17 cellular contexts compared by ENCODE assay signal in genomic region chr12:68348419-68348818, GRCh38. TPM values are rescaled to one million over a fixed set of nuclear protein-coding genes. Genes with fewer than 3 reads are reported as not detected.
DNase-seq lines count a peak whose midpoint lies in the region; ATAC-seq, FAIRE-seq and TF ChIP-seq lines count a peak whose summit lies in the region.
"Had no signal": no experiment of that assay in that cellular context is flagged by ENCODE, and none has a peak within 500 bp of the region (broad histone marks: within the 10 kb centered on the region; RNA-seq: fewer than 3 reads in every experiment).

No MANE protein-coding gene starts in this region.

- peaks cover 0 to 4% (median 3%) of the 10 kb centered on the region in 3 donors for H3K36me3 Mint-ChIP-seq in immature natural killer cell

- H2BK20ac ChIP-seq in H1 (ENCODE audit: low read length), result no peak overlapping the region

- no peak overlapping the region for H3K27ac Mint-ChIP-seq in immature natural killer cell
- H3K27ac Mint-ChIP-seq: B cell; CD4-positive, alpha-beta T cell; HFFc6 had no signal

- no peak overlapping the region for H3K56ac ChIP-seq in H1 (replicated peaks; ENCODE audit: insufficient read length, low read depth, low read length)

- H4K8ac ChIP-seq in H1 (ENCODE audit: extremely low read depth, insufficient read depth, low read length), result no peak overlapping the region

- H3K79me2 ChIP-seq in H1 (ENCODE audit: control insufficient read depth in 1 of 2, insufficient read depth in 2 of 2, low read length in 2 of 2), result no peaks in the 10 kb centered on the region

- no peak overlapping the region for H2AK5ac ChIP-seq in H1 (ENCODE audit: low read depth, low read length)

- no peak overlapping the region for H2BK12ac ChIP-seq in H1 (ENCODE audit: low read depth, low read length)

- no peaks in the 10 kb centered on the region for H3K23me2 ChIP-seq in H1 (ENCODE audit: low read depth, low read length)

- no peaks in the 10 kb centered on the region for H3K79me1 ChIP-seq in H1 (ENCODE audit: low read depth, low read length)

- no peak overlapping the region for H4K5ac ChIP-seq in H1 (ENCODE audit: insufficient read length, low read depth, low read length)

- TF ChIP-seq CTCF in H1 (IDR thresholded peaks at IDR 0.05; ENCODE audit: control extremely low read depth in 1 of 3, insufficient read depth in 1 of 3, low read depth in 1 of 3, low read length in 3 of 3), result no peak

- H3K4ac ChIP-seq in H1 (replicated peaks; ENCODE audit: insufficient read length, low read depth, low read length), result no peak overlapping the region

- H3K9ac ChIP-seq in H1 (replicated peaks in 1 of 4; ENCODE audit: extremely low read depth in 1 of 4, low read depth in 3 of 4, low read length in 3 of 4), result no peak overlapping the region
- H3K9ac ChIP-seq in rectal smooth muscle tissue (ENCODE audit: low read length), result no peak overlapping the region

- no peak overlapping the region for H2BK120ac ChIP-seq in H1 (replicated peaks; ENCODE audit: low read depth, low read length)

- no peak overlapping the region for H3K14ac ChIP-seq in H1 (ENCODE audit: insufficient read length)

- H3K36me3 ChIP-seq in H1 (ENCODE audit: control insufficient read depth in 2 of 4, insufficient read depth in 4 of 4, low read length in 3 of 4), result no peaks in the 10 kb centered on the region
- no peaks in the 10 kb centered on the region for H3K36me3 ChIP-seq in rectal smooth muscle tissue (ENCODE audit: control insufficient read depth, insufficient read depth, low read length)

- DNase-seq in left cardiac atrium (no peak), Right ventricle myocardium inferior (ENCODE audit: missing footprints) (no peak), H1 (ENCODE audit: low read depth in 1 of 2, low spot score in 2 of 2) (no peak), immature natural killer cell (no peak), epidermal melanocyte (ENCODE audit: insufficient read length, low spot score) (no peak)
- no peak for DNase-seq in activated CD4-positive, alpha-beta T cell treated with anti-CD3 and anti-CD28 coated beads, Interleukin-2, amount 50 U/mL, for 48 hours
- DNase-seq: C1 segment of cervical spinal cord; CD4-positive, alpha-beta T cell; DMS79; GOT3; HCEC 1CT; HFFc6 had no signal

- H3K4me3 ChIP-seq in H1 (ENCODE audit: extremely low read depth in 1 of 4, insufficient read depth in 2 of 4, low read depth in 3 of 4, low read length in 4 of 4) (no peak overlapping the region), rectal smooth muscle tissue (ENCODE audit: low read length) (no peak overlapping the region)
- H3K4me3 ChIP-seq: GM12878 had no signal

- H3K27ac ChIP-seq in H1 (ENCODE audit: low read depth, low read length) (no peak overlapping the region), rectal smooth muscle tissue (ENCODE audit: low read depth, low read length) (peak overlapping the region; percentile 44)

- H3K4me3 Mint-ChIP-seq in immature natural killer cell, result no peak overlapping the region
- H3K4me3 Mint-ChIP-seq: B cell; CD4-positive, alpha-beta T cell; HFFc6 had no signal

- WGBS in H1 (ENCODE audit: extremely low coverage in 1 of 2, insufficient coverage in 1 of 2, insufficient read length in 1 of 2, insufficient replicate concordance in 2 of 2, low coverage in 1 of 2, low lambda C conversion rate in 2 of 2, missing lambda C conversion rate in 1 of 2), 2 experiments, result 90% methylated on average over 5 of the region's 5 CpGs; no CpG with 5 or more reads in 1 of the 2 experiments

- CTCF ChIA-PET in H1 (lab: Charles Lee; ENCODE audit: partially characterized antibody), result interaction anchor here (0.8 to 2.5 kb wide), 4 partner anchors 11 to 126 kb away, joined by 3 to 9 read pairs (median 4); no protein-coding TSS in a partner anchor

- peaks cover 10 to 18% of the 10 kb centered on the region in 2 donors for H3K4me1 Mint-ChIP-seq in immature natural killer cell

- H3K23ac ChIP-seq in H1 (ENCODE audit: insufficient read length), result no peak overlapping the region

- no peak for TF ChIP-seq EP300 in H1 (IDR thresholded peaks at IDR 0.05; ENCODE audit: borderline replicate concordance in 1 of 2, low read depth in 2 of 2, low read length in 2 of 2)

- H3K18ac ChIP-seq in H1 (ENCODE audit: extremely low read depth, low read length), result no peak overlapping the region

- peaks cover 0 to 1% (median 0%) of the 10 kb centered on the region in 3 donors for H3K27me3 Mint-ChIP-seq in immature natural killer cell (ENCODE audit: low read depth in 3 of 3)
- H3K27me3 Mint-ChIP-seq: CD4-positive, alpha-beta T cell had no signal

- TF ChIP-seq RAD21 in H1 (IDR thresholded peaks at IDR 0.05 in 1 of 2, conservative IDR thresholded peaks at IDR 0.05 in 1 of 2; ENCODE audit: low read depth in 2 of 2, low read length in 2 of 2), result no peak

- no peaks in the 10 kb centered on the region for H4K20me1 ChIP-seq in H1 (replicated peaks in 1 of 2; ENCODE audit: control insufficient read depth in 1 of 2, insufficient read depth in 2 of 2, low read length in 2 of 2)

- POLR2A ChIA-PET in H1 (lab: Charles Lee; ENCODE audit: partially characterized antibody), result interaction anchor here (1.7 kb wide), 1 partner anchor 16 kb away, joined by 4 read pairs; the partner anchor contains the start of gene MDM1

- H3K4me2 ChIP-seq in H1 (ENCODE audit: insufficient read depth in 1 of 2, low read depth in 2 of 2, low read length in 2 of 2), result no peak overlapping the region

- no peaks in the 10 kb centered on the region for H3K9me3 ChIP-seq in H1 (ENCODE audit: insufficient read depth in 2 of 2, low read depth in 1 of 2, low read length in 1 of 2)

- no peak for FAIRE-seq in H1 (lab: Jason Lieb, UNC)
- FAIRE-seq: A204.1, GM12878, GM18507 had no signal

- H3K9me3 Mint-ChIP-seq in immature natural killer cell, result no peaks in the 10 kb centered on the region
- H3K9me3 Mint-ChIP-seq: CD4-positive, alpha-beta T cell; HFFc6 had no signal

- ATAC-seq in left cardiac atrium, result peak; percentile 38 to 82
- no peak for ATAC-seq in Right ventricle myocardium inferior
- ATAC-seq: GM12878 had no signal

- H2BK15ac ChIP-seq in H1 (ENCODE audit: low read length), result no peak overlapping the region

- TF ChIP-seq POLR2A in H1 (IDR thresholded peaks at IDR 0.05; ENCODE audit: control extremely low read depth in 1 of 2, low read depth in 2 of 2, low read length in 2 of 2), result no peak

- 0 out of 2 replicates have a peak overlapping the region, but pooled peaks have one; percentile 36 for H2AFZ ChIP-seq in H1 (ENCODE audit: low read length)

- H3K4me1 ChIP-seq in H1 (replicated peaks in 1 of 4; ENCODE audit: control insufficient read depth in 3 of 4, insufficient read depth in 4 of 4, low read length in 3 of 4), result peaks cover 0 to 5% (median 3%) of the 10 kb centered on the region in 4 experiments; a peak in 4 of 7 replicates
- H3K4me1 ChIP-seq in rectal smooth muscle tissue (ENCODE audit: control insufficient read depth, insufficient read depth, low read length), result peaks cover 5% of the 10 kb centered on the region

- H4K91ac ChIP-seq in H1 (replicated peaks; ENCODE audit: insufficient read length, low read length), result no peak overlapping the region

- H2BK5ac ChIP-seq in H1 (ENCODE audit: low read depth, low read length), result no peak overlapping the region

- intact Hi-C loops in left cardiac atrium (cut with DNase I), result no loop called here
- intact Hi-C loops in Right ventricle myocardium inferior (cut with DNase I), result no loop called here

- peaks cover 0 to 5% (median 0%) of the 10 kb centered on the region in 4 experiments; a peak in 1 of 7 replicates for H3K27me3 ChIP-seq in H1 (replicated peaks in 1 of 4; ENCODE audit: control insufficient read depth in 3 of 4, extremely low read depth in 1 of 4, insufficient read depth in 3 of 4, low read length in 3 of 4)
- no peaks in the 10 kb centered on the region for H3K27me3 ChIP-seq in rectal smooth muscle tissue (ENCODE audit: control insufficient read depth, insufficient read depth, low read length)

TF ChIP-seq in H1, 55 proteins besides CTCF, POLR2A, EP300 and RAD21 (continues in another document):
- TF ChIP-seq MAX (IDR thresholded peaks at IDR 0.05), result no peak
- no peak for TF ChIP-seq JUN (IDR thresholded peaks at IDR 0.05; ENCODE audit: low read depth, low read length)
- TF ChIP-seq CBX8 (IDR thresholded peaks at IDR 0.05; ENCODE audit: borderline replicate concordance, low read depth, low read length), result no peak
- TF ChIP-seq SRF (IDR thresholded peaks at IDR 0.05; ENCODE audit: low read depth, low read length), result no peak
- TF ChIP-seq CTBP2 (IDR thresholded peaks at IDR 0.05; ENCODE audit: borderline replicate concordance, insufficient read depth, insufficient read length, low read length), result no peak
- TF ChIP-seq MAFK (IDR thresholded peaks at IDR 0.05; ENCODE audit: low read depth, low read length), result no peak
- TF ChIP-seq KDM1A (IDR thresholded peaks at IDR 0.05; ENCODE audit: borderline replicate concordance, low read length), result no peak
- TF ChIP-seq JUND (IDR thresholded peaks at IDR 0.05; ENCODE audit: low read length), result no peak
- TF ChIP-seq YY1 (IDR thresholded peaks at IDR 0.05; ENCODE audit: low read depth, low read length), result no peak
- TF ChIP-seq ATF3 (IDR thresholded peaks at IDR 0.05; ENCODE audit: insufficient read depth, low read depth, low read length), result no peak
- TF ChIP-seq RNF2 (IDR thresholded peaks at IDR 0.05; ENCODE audit: borderline replicate concordance, low read depth, low read length, missing control alignments, poor library complexity, severe bottlenecking), result no peak
- no peak for TF ChIP-seq KDM4A (IDR thresholded peaks at IDR 0.05; ENCODE audit: low read depth, low read length, severe bottlenecking)
- TF ChIP-seq CBX5 (IDR thresholded peaks at IDR 0.05; ENCODE audit: low read depth, low read length), result no peak

RNA-seq across cellular contexts. Expression of gene MDM1, which starts 16.3 kb away (rescaled TPM):
- total RNA-seq in left cardiac atrium (10 to 100 TPM in 1 of 2 donors, 1 to 10 TPM in 1; 8.6 to 10.2 TPM), Right ventricle myocardium inferior (7.4 TPM)
- total RNA-seq in H1 (2021; fragmentation: NEBNext Ultra II Directional; extraction: Animal tissue kit (Norgen Biotek cat#: 25700)), result 9.5 and 10.7 TPM in 2 replicates
- polyA plus RNA-seq in H1 (2011; rRNA removed) (1.7 and 3.1 TPM in 2 replicates), immature natural killer cell (10 to 100 TPM; 13.6 to 19.8 (median 17.3) TPM)
- polyA plus RNA-seq in H1 (2011; cell fraction: cytosol; rRNA removed), result 5.9 TPM
- polyA plus RNA-seq in H1 (2011; cell fraction: nucleus; rRNA removed), result 3.6 TPM
- 5.3 to 8.4 TPM (median 5.6 TPM) in 4 replicates for polyA plus RNA-seq in H1 (2012, experiment 1 of 2)
- 0.43 TPM for polyA plus RNA-seq in H1 (2012, experiment 2 of 2)
- polyA plus RNA-seq in H1 (2013, experiment 1 of 2), result 7.4 TPM
- polyA plus RNA-seq in H1 (2013, experiment 2 of 2), result 5.7 TPM
- polyA minus RNA-seq in H1 (2011; rRNA and poly(A)+ RNA removed), result 5.6 and 6.8 TPM in 2 replicates
- polyA minus RNA-seq in H1 (2011; cell fraction: cytosol; rRNA and poly(A)+ RNA removed), result 7.5 TPM
- 13.4 TPM for polyA minus RNA-seq in H1 (2011; cell fraction: nucleus; rRNA and poly(A)+ RNA removed)
